In the genomic region with DNA sequence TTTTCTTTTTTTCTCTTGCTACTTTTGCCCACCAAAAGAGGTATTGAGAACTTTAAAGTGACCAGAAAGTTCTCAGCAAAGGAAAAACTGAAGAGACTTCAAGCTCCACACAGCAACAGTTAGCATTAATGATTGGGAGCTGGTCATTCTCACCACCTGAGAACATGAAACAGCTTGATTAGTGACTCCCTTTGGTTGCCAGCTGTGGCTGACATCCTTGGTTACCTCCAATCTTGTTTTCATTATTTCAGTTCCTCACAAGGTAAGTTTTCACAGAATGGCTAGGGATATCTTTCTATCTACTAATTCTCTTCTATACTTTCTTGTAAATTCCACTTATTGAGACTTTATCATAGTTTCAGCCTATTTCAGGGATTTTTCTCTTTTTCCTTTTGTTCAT, we compare ENCODE assay signal across 21 cellular contexts.
DNase-seq lines count a peak whose midpoint lies in the region; ATAC-seq, FAIRE-seq and TF ChIP-seq lines count a peak whose summit lies in the region.
"Had no signal": no experiment of that assay in that cellular context is flagged by ENCODE, and none has a peak within 500 bp of the region (broad histone marks: within the 10 kb centered on the region; RNA-seq: fewer than 3 reads in every experiment).

No MANE protein-coding gene starts in this region.

- no peak for TF ChIP-seq CTCF in GM13976 (IDR thresholded peaks at IDR 0.05; ENCODE audit: borderline replicate concordance, control extremely low read depth, extremely low read depth, insufficient read depth, missing control alignments)

- no peak for TF ChIP-seq POLR2A in GM12891 (IDR thresholded peaks at IDR 0.05; ENCODE audit: low read depth, low read length)

- FAIRE-seq in GM12891 (lab: Jason Lieb, UNC), result peak; percentile 76
- FAIRE-seq: G401.6 had no signal

- ATAC-seq in GM18873 (IDR thresholded peaks at IDR 0.05; ENCODE audit: low FRiP score, unreplicated experiment), result peak; percentile 76
- ATAC-seq in HG02642 (IDR thresholded peaks at IDR 0.05; ENCODE audit: poor library complexity, unreplicated experiment), result peak; percentile 58
- peak; percentile 76 for ATAC-seq in HG03432 (IDR thresholded peaks at IDR 0.05; ENCODE audit: unreplicated experiment)
- ATAC-seq: PC-3 had no signal

- in situ Hi-C loops in GM13976 (cut with MboI; ENCODE audit: low sequenced_read_pairs, unreplicated experiment), result no loop called here

- no peak for DNase-seq in GM12891 (ENCODE audit: insufficient read length, low spot score)
- DNase-seq in NCI-H1694 (lab: John Stamatoyannopoulos, UW), result no peak
- DNase-seq in effector CD4-positive, alpha-beta T cell, result no peak
- DNase-seq in NCI-H128 (lab: John Stamatoyannopoulos, UW; ENCODE audit: unreplicated experiment), result no peak
- no peak for DNase-seq in GM13976 (ENCODE audit: low spot score)
- DNase-seq: 8988T, DND-41, GM23248, Kasumi-1, MG63, NCI-H1092, NCI-H226, NCI-H524 treated with DMSO at 0.1 percent for 48 hours, PC-3, RPMI8226, SHP77 treated with DMSO at 0.1 percent for 48 hours, SK-N-SH had no signal

TF ChIP-seq in GM12891, 5 proteins besides CTCF, POLR2A, EP300 and RAD21:
- no peak for TF ChIP-seq POLR2AphosphoS5 (IDR thresholded peaks at IDR 0.05; ENCODE audit: low read depth, low read length)
- no peak for TF ChIP-seq POU2F2 (IDR thresholded peaks at IDR 0.05; ENCODE audit: low read depth, low read length)
- peak; percentile 75 for TF ChIP-seq SPI1 (IDR thresholded peaks at IDR 0.05; ENCODE audit: low read depth, low read length)
- no peak for TF ChIP-seq TAF1 (IDR thresholded peaks at IDR 0.05; ENCODE audit: low read depth, low read length)
- no peak for TF ChIP-seq PAX5 (IDR thresholded peaks at IDR 0.05; ENCODE audit: insufficient read depth, low read length, severe bottlenecking)
